In the genomic region with DNA sequence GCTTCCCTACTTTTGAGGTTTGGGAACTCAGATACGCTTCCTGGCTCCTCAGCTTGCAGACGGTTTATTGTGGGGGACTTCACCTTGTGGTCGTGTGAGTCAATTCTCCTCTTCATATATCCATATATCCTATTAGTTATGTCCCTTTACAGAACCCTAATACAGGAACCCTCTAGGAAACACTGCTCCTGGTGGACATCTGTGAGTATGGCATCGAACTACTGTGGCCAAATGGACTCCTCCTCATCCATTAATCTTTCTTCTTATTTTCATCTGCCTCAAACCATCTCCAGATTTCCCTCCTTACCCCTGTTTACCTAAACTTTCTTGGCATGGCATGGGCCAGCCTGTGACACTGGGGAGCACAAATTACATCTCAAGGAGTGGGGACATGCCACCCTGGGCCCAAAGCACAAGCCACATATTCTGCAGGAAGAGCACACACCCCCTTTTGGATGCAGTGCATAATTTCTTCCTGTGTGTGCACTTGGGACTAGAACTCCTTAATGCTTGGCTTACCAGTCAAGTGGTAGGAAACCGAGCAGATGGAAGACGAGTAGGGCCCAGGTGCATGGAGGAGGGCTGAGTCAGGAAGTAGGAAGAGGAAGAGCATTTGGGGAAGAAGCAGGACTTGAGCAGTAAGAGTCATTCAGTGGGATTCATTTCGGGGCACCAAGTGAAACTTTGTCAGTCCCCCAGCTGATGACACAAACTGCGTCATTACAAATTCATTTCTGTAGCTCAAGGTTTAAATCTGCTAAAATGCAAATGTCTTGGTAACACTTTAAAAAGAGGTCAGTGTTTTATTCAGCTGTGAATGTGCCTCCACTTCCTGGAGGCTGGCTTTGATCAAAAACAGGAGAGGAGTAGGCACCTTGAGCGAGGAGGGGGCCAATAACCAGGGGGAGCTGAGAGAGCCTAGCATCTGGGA, we compare ENCODE assay signal across 9 cellular contexts.
DNase-seq lines count a peak whose midpoint lies in the region; ATAC-seq and TF ChIP-seq lines count a peak whose summit lies in the region.
"Had no signal": no experiment of that assay in that cellular context is flagged by ENCODE, and none has a peak within 500 bp of the region (broad histone marks: within the 10 kb centered on the region; RNA-seq: fewer than 3 reads in every experiment).

No MANE protein-coding gene starts in this region.

- peak overlapping the region in 1 of 2 donors; percentile 32 for H3K27ac Mint-ChIP-seq in stimulated activated naive CD8-positive, alpha-beta T cell treated with anti-CD3 and anti-CD28 coated beads, Interleukin-15, amount 100 ng/mL, for 72 hours

- H3K27me3 Mint-ChIP-seq in stimulated activated naive CD8-positive, alpha-beta T cell treated with anti-CD3 and anti-CD28 coated beads, Interleukin-15, amount 100 ng/mL, for 72 hours = no peaks in the 10 kb centered on the region
- H3K27me3 Mint-ChIP-seq: activated naive CD8-positive, alpha-beta T cell treated with anti-CD3 and anti-CD28 coated beads, Interleukin-2, amount 10 ng/mL, durations not matched to agents 7 days and 5 days had no signal

- H3K9me3 Mint-ChIP-seq in stimulated activated naive CD8-positive, alpha-beta T cell treated with anti-CD3 and anti-CD28 coated beads, Interleukin-15, amount 100 ng/mL, for 72 hours = peaks cover 0 to 5% of the 10 kb centered on the region in 2 donors
- H3K9me3 Mint-ChIP-seq: activated naive CD8-positive, alpha-beta T cell treated with anti-CD3 and anti-CD28 coated beads, Interleukin-2, amount 10 ng/mL, durations not matched to agents 7 days and 5 days had no signal

- peak in 1 of 2 donors; percentile 16 for DNase-seq in stimulated activated naive CD8-positive, alpha-beta T cell treated with anti-CD3 and anti-CD28 coated beads, Interleukin-15, amount 100 ng/mL, for 72 hours
- no peak for DNase-seq in stimulated activated naive CD8-positive, alpha-beta T cell treated with anti-CD3 and anti-CD28 coated beads, Interleukin-15, Interleukin-2, amounts not matched to agents 100 U/mL and 50 U/mL, for 24 hours
- DNase-seq in NCI-H524 treated with DMSO at 0.1 percent for 48 hours (lab: John Stamatoyannopoulos, UW) (peak; percentile 48), epithelial cell of esophagus (ENCODE audit: low read depth) (peak; percentile 8), caudate nucleus (lab: John Stamatoyannopoulos, UW) (no peak), nucleus accumbens (lab: John Stamatoyannopoulos, UW) (no peak), COR-L47 (lab: John Stamatoyannopoulos, UW) (no peak), NCI-H2081 treated with DMSO at 0.1 percent for 48 hours (lab: John Stamatoyannopoulos, UW) (no peak)
- DNase-seq: activated naive CD8-positive, alpha-beta T cell treated with anti-CD3 and anti-CD28 coated beads, Interleukin-2, amount 10 ng/mL, durations not matched to agents 7 days and 5 days had no signal

- no peak overlapping the region for H3K27ac ChIP-seq in caudate nucleus (ENCODE audit: low read depth, low read length)

- H3K4me3 Mint-ChIP-seq in stimulated activated naive CD8-positive, alpha-beta T cell treated with anti-CD3 and anti-CD28 coated beads, Interleukin-15, amount 100 ng/mL, for 72 hours = no peak overlapping the region
- H3K4me3 Mint-ChIP-seq: activated naive CD8-positive, alpha-beta T cell treated with anti-CD3 and anti-CD28 coated beads, Interleukin-2, amount 10 ng/mL, durations not matched to agents 7 days and 5 days had no signal

- TF ChIP-seq CTCF in epithelial cell of esophagus (IDR thresholded peaks at IDR 0.05; ENCODE audit: insufficient read depth, low read depth, low read length, missing control alignments) = peak; percentile 47

- H3K4me3 ChIP-seq in epithelial cell of esophagus (ENCODE audit: low read length) = no peak overlapping the region

- peak; percentile 31 for ATAC-seq in stimulated activated naive CD8-positive, alpha-beta T cell treated with anti-CD3 and anti-CD28 coated beads, Interleukin-15, amount 100 ng/mL, for 72 hours
- no peak for ATAC-seq in stimulated activated naive CD8-positive, alpha-beta T cell treated with anti-CD3 and anti-CD28 coated beads, Interleukin-15, Interleukin-2, amounts not matched to agents 100 U/mL and 50 U/mL, for 24 hours

- peaks cover 34% of the 10 kb centered on the region for H3K4me1 Mint-ChIP-seq in stimulated activated naive CD8-positive, alpha-beta T cell treated with anti-CD3 and anti-CD28 coated beads, Interleukin-15, amount 100 ng/mL, for 72 hours

Comparison
In these comparisons a context has a peak if more than half of its experiments do, and no peak if none do; other contexts are left out.
1. DNase-seq: peak in NCI-H524 treated with DMSO at 0.1 percent for 48 hours (single experiment) and epithelial cell of esophagus (single experiment); none in stimulated activated naive CD8-positive, alpha-beta T cell treated with anti-CD3 and anti-CD28 coated beads, Interleukin-15, Interleukin-2, amounts not matched to agents 100 U/mL and 50 U/mL, for 24 hours (single experiment), caudate nucleus (0 of 61), nucleus accumbens (0 of 56), COR-L47 (single experiment) and NCI-H2081 treated with DMSO at 0.1 percent for 48 hours (single experiment).